ENCODE assay signal across 1 cellular context in genomic region chr13:28035146-28035782, GRCh38.
TF ChIP-seq lines count a peak whose summit lies in the region.

No MANE protein-coding gene starts in this region.

TF ChIP-seq in HepG2, 621 proteins besides CTCF, POLR2A, EP300 and RAD21:
- TF ChIP-seq AKAP8 (CRISPR knock-in tag; IDR thresholded peaks at IDR 0.05) (no peak), ZNF790 (CRISPR knock-in tag; IDR thresholded peaks at IDR 0.05; ENCODE audit: borderline replicate concordance) (no peak), RBM39 (IDR thresholded peaks at IDR 0.05; ENCODE audit: low read depth, low read length, poor library complexity, severe bottlenecking) (no peak), ZNF446 (CRISPR knock-in tag; IDR thresholded peaks at IDR 0.05) (no peak), ZNF576 (CRISPR knock-in tag; IDR thresholded peaks at IDR 0.05) (no peak), ZNF280B (CRISPR knock-in tag; IDR thresholded peaks at IDR 0.05; ENCODE audit: borderline replicate concordance) (no peak), ATF6 (CRISPR knock-in tag; conservative IDR thresholded peaks at IDR 0.05) (no peak), ATF7 (IDR thresholded peaks at IDR 0.05) (no peak), ATF7 (CRISPR knock-in tag; IDR thresholded peaks at IDR 0.05) (no peak), ZNF431 (CRISPR knock-in tag; IDR thresholded peaks at IDR 0.05; ENCODE audit: borderline replicate concordance, low read depth) (no peak), CHCHD3 (CRISPR knock-in tag; IDR thresholded peaks at IDR 0.05) (no peak), ZNF770 (CRISPR knock-in tag; IDR thresholded peaks at IDR 0.05) (no peak), GMEB1 (CRISPR knock-in tag; IDR thresholded peaks at IDR 0.05; ENCODE audit: borderline replicate concordance) (no peak), ZNF451 (CRISPR knock-in tag; IDR thresholded peaks at IDR 0.05) (no peak), ZNF296 (CRISPR knock-in tag; conservative IDR thresholded peaks at IDR 0.05) (no peak), MED8 (CRISPR knock-in tag; IDR thresholded peaks at IDR 0.05; ENCODE audit: insufficient replicate concordance) (no peak), NPAS2 (CRISPR knock-in tag; IDR thresholded peaks at IDR 0.05; ENCODE audit: borderline replicate concordance) (no peak)
